In genomic region chr9:129174724-129175514, GRCh38 we compare ENCODE assay signal across 1 cellular context.
A peak's percentile ranks its signal among the peaks of the same experiment; 100 is the strongest.
TF ChIP-seq lines count a peak whose summit lies in the region.

No MANE protein-coding gene starts in this region.

TF ChIP-seq in HepG2, 621 proteins besides CTCF, POLR2A, EP300 and RAD21 (continued from another document and continues in another):
- TF ChIP-seq HNF1B (CRISPR knock-in tag; IDR thresholded peaks at IDR 0.05) (no peak), AGO2 (optimal IDR thresholded peaks at IDR 0.05; ENCODE audit: low read depth, low read length) (no peak), PHF21A (CRISPR knock-in tag; IDR thresholded peaks at IDR 0.05) (no peak), ZNF264 (CRISPR knock-in tag; IDR thresholded peaks at IDR 0.05) (no peak), NPAS2 (CRISPR knock-in tag; IDR thresholded peaks at IDR 0.05; ENCODE audit: borderline replicate concordance) (no peak), ZNF496 (CRISPR knock-in tag; IDR thresholded peaks at IDR 0.05; ENCODE audit: insufficient replicate concordance) (no peak), BCL3 (CRISPR knock-in tag; IDR thresholded peaks at IDR 0.05) (0 out of 2 replicates have a peak, but pooled peaks have one; percentile 31), HHEX (CRISPR knock-in tag; IDR thresholded peaks at IDR 0.05) (no peak), ZNF678 (CRISPR knock-in tag; IDR thresholded peaks at IDR 0.05) (no peak), MED1 (CRISPR knock-in tag; IDR thresholded peaks at IDR 0.05) (no peak), FOXA1 (IDR thresholded peaks at IDR 0.05) (no peak), FOXA1 (CRISPR knock-in tag; IDR thresholded peaks at IDR 0.05) (no peak), UBTF (CRISPR knock-in tag; IDR thresholded peaks at IDR 0.05) (peak; percentile 45; the same call in 1 of the 2 replicates), GMEB2 (CRISPR knock-in tag; IDR thresholded peaks at IDR 0.05; ENCODE audit: low read depth) (no peak), ZSCAN20 (CRISPR knock-in tag; IDR thresholded peaks at IDR 0.05; ENCODE audit: borderline replicate concordance) (no peak), ZNF414 (CRISPR knock-in tag; IDR thresholded peaks at IDR 0.05) (peak; percentile 30; the same call in 1 of the 2 replicates), ZFP1 (CRISPR knock-in tag; IDR thresholded peaks at IDR 0.05) (no peak), RARA (CRISPR knock-in tag; IDR thresholded peaks at IDR 0.05) (no peak), RFX1 (IDR thresholded peaks at IDR 0.05) (no peak), HNRNPH1 (optimal IDR thresholded peaks at IDR 0.05; ENCODE audit: low read depth, low read length) (no peak), ADNP (CRISPR knock-in tag; IDR thresholded peaks at IDR 0.05) (no peak), TARDBP (CRISPR knock-in tag; IDR thresholded peaks at IDR 0.05) (peak; percentile 42; the same call in 1 of the 2 replicates), TSC22D2 (CRISPR knock-in tag; IDR thresholded peaks at IDR 0.05; ENCODE audit: borderline replicate concordance) (0 out of 2 replicates have a peak, but pooled peaks have one; percentile 10), ZNF879 (CRISPR knock-in tag; IDR thresholded peaks at IDR 0.05) (0 out of 2 replicates have a peak, but pooled peaks have one; percentile 29), ZMAT3 (CRISPR knock-in tag; conservative IDR thresholded peaks at IDR 0.05) (no peak), ZBTB21 (CRISPR knock-in tag; IDR thresholded peaks at IDR 0.05) (no peak), HDAC2 (CRISPR knock-in tag; IDR thresholded peaks at IDR 0.05) (no peak), ZNF225 (CRISPR knock-in tag; IDR thresholded peaks at IDR 0.05) (no peak), HDAC1 (CRISPR knock-in tag; IDR thresholded peaks at IDR 0.05) (peak; percentile 18; the same call in 1 of the 2 replicates), BHLHE40 (IDR thresholded peaks at IDR 0.05; ENCODE audit: low read length) (no peak), SSRP1 (CRISPR knock-in tag; IDR thresholded peaks at IDR 0.05) (peak; percentile 55; the same call in 1 of the 2 replicates), AGO1 (IDR thresholded peaks at IDR 0.05; ENCODE audit: low read depth, low read length, poor library complexity, severe bottlenecking) (no peak), HBP1 (CRISPR knock-in tag; IDR thresholded peaks at IDR 0.05; ENCODE audit: low read depth) (no peak), KLF16 (CRISPR knock-in tag; IDR thresholded peaks at IDR 0.05) (no peak), GABPB1 (CRISPR knock-in tag; IDR thresholded peaks at IDR 0.05) (peak; percentile 68), MTA3 (CRISPR knock-in tag; IDR thresholded peaks at IDR 0.05) (no peak), THYN1 (CRISPR knock-in tag; IDR thresholded peaks at IDR 0.05; ENCODE audit: borderline replicate concordance, low read depth) (no peak), GATA4 (IDR thresholded peaks at IDR 0.05; ENCODE audit: borderline replicate concordance, low read depth) (no peak; the same call in 1 of the 2 replicates), MAX (IDR thresholded peaks at IDR 0.05) (peak; percentile 15; the same call in 1 of the 2 replicates), FOXM1 (CRISPR knock-in tag; IDR thresholded peaks at IDR 0.05) (no peak), FOXO1 (CRISPR knock-in tag; IDR thresholded peaks at IDR 0.05) (no peak), ZBTB14 (CRISPR knock-in tag; IDR thresholded peaks at IDR 0.05) (no peak), ZNF484 (CRISPR knock-in tag; IDR thresholded peaks at IDR 0.05; ENCODE audit: borderline replicate concordance, low read depth) (no peak), SOX13 (IDR thresholded peaks at IDR 0.05) (no peak), SOX13 (CRISPR knock-in tag; conservative IDR thresholded peaks at IDR 0.05 in 1 of 2, IDR thresholded peaks at IDR 0.05 in 1 of 2) (no peak), ZNF513 (CRISPR knock-in tag; conservative IDR thresholded peaks at IDR 0.05) (no peak), ZNF605 (CRISPR knock-in tag; IDR thresholded peaks at IDR 0.05) (peak; percentile 24; the same call in 1 of the 2 replicates), KLF15 (CRISPR knock-in tag; IDR thresholded peaks at IDR 0.05; ENCODE audit: borderline replicate concordance) (no peak), TBP (CRISPR knock-in tag; IDR thresholded peaks at IDR 0.05) (no peak), NR2F2 (IDR thresholded peaks at IDR 0.05; ENCODE audit: borderline replicate concordance, low read depth) (no peak), CREBL2 (CRISPR knock-in tag; IDR thresholded peaks at IDR 0.05; ENCODE audit: borderline replicate concordance) (no peak), SAP130 (CRISPR knock-in tag; IDR thresholded peaks at IDR 0.05; ENCODE audit: low read depth) (peak; percentile 77), ZBTB42 (CRISPR knock-in tag; IDR thresholded peaks at IDR 0.05) (0 out of 2 replicates have a peak, but pooled peaks have one; percentile 55), GPBP1L1 (CRISPR knock-in tag; IDR thresholded peaks at IDR 0.05) (no peak), CSRNP2 (CRISPR knock-in tag; conservative IDR thresholded peaks at IDR 0.05; ENCODE audit: low read depth) (no peak), SP2 (CRISPR knock-in tag; IDR thresholded peaks at IDR 0.05) (no peak)
